ENCODE assay signal across 8 cellular contexts in genomic region chr2:112881217-112882000, GRCh38. TPM values are rescaled to one million over a fixed set of nuclear protein-coding genes. Genes with fewer than 3 reads are reported as not detected.
DNase-seq lines count a peak whose midpoint lies in the region; ATAC-seq, FAIRE-seq and TF ChIP-seq lines count a peak whose summit lies in the region.

No MANE protein-coding gene starts in this region.

- peak; percentile 54 for ATAC-seq in GM18858 (IDR thresholded peaks at IDR 0.05; ENCODE audit: unreplicated experiment)
- ATAC-seq in HG03064 (IDR thresholded peaks at IDR 0.05; ENCODE audit: low read depth, unreplicated experiment) = peak; percentile 64
- peak; percentile 60 for ATAC-seq in stimulated activated naive CD8-positive, alpha-beta T cell treated with anti-CD3 and anti-CD28 coated beads, Interleukin-15, amount 100 ng/mL, for 72 hours
- ATAC-seq in effector memory CD8-positive, alpha-beta T cell (replicated peaks) = no peak

- no peaks in the 10 kb centered on the region for H3K9me3 Mint-ChIP-seq in stimulated activated naive CD8-positive, alpha-beta T cell treated with anti-CD3 and anti-CD28 coated beads, Interleukin-15, amount 100 ng/mL, for 72 hours
- no peaks in the 10 kb centered on the region for H3K9me3 Mint-ChIP-seq in effector memory CD8-positive, alpha-beta T cell
- no peaks in the 10 kb centered on the region for H3K9me3 Mint-ChIP-seq in osteocyte (ENCODE audit: unreplicated experiment)

- H3K4me1 Mint-ChIP-seq in stimulated activated naive CD8-positive, alpha-beta T cell treated with anti-CD3 and anti-CD28 coated beads, Interleukin-15, amount 100 ng/mL, for 72 hours = peaks cover 39% of the 10 kb centered on the region
- peaks cover 7 to 8% of the 10 kb centered on the region in 2 donors for H3K4me1 Mint-ChIP-seq in effector memory CD8-positive, alpha-beta T cell (ENCODE audit: low read depth in 2 of 2)
- peaks cover 18% of the 10 kb centered on the region for H3K4me1 Mint-ChIP-seq in osteocyte (ENCODE audit: unreplicated experiment)

- no peaks in the 10 kb centered on the region for H3K36me3 Mint-ChIP-seq in effector memory CD8-positive, alpha-beta T cell (ENCODE audit: insufficient read depth)
- H3K36me3 Mint-ChIP-seq in osteocyte (ENCODE audit: unreplicated experiment) = no peaks in the 10 kb centered on the region

- no peak for TF ChIP-seq CTCF in osteocyte (IDR thresholded peaks at IDR 0.05)

- H3K27ac Mint-ChIP-seq in stimulated activated naive CD8-positive, alpha-beta T cell treated with anti-CD3 and anti-CD28 coated beads, Interleukin-15, amount 100 ng/mL, for 72 hours = peak overlapping the region in 1 of 2 donors; percentile 67
- no peak overlapping the region for H3K27ac Mint-ChIP-seq in effector memory CD8-positive, alpha-beta T cell
- H3K27ac Mint-ChIP-seq in osteocyte (ENCODE audit: unreplicated experiment) = no peak overlapping the region

- no peaks in the 10 kb centered on the region for H3K27me3 Mint-ChIP-seq in stimulated activated naive CD8-positive, alpha-beta T cell treated with anti-CD3 and anti-CD28 coated beads, Interleukin-15, amount 100 ng/mL, for 72 hours
- no peaks in the 10 kb centered on the region for H3K27me3 Mint-ChIP-seq in effector memory CD8-positive, alpha-beta T cell
- H3K27me3 Mint-ChIP-seq in osteocyte (ENCODE audit: unreplicated experiment) = no peaks in the 10 kb centered on the region

- no peak for FAIRE-seq in frontal cortex (lab: Jason Lieb, UNC)

- in situ Hi-C loops in SK-MEL-5 (cut with HindIII; ENCODE audit: low pct_unique_long_range_greater_than_20kb, low sequenced_read_pairs) = loop anchor here (25.0 kb wide), 1 partner anchor 119 kb away; the partner anchor contains the start of gene CKAP2L

- DNase-seq in AG20443 (ENCODE audit: low spot score) (peak; percentile 80), SK-MEL-5 (ENCODE audit: low read depth, low spot score) (peak; percentile 85), frontal cortex (ENCODE audit: low spot score in 2 of 2) (peak; percentile 14 to 51), osteocyte (ENCODE audit: extremely low spot score, unreplicated experiment) (no peak)
- peak in 1 of 2 donors; percentile 14 for DNase-seq in stimulated activated naive CD8-positive, alpha-beta T cell treated with anti-CD3 and anti-CD28 coated beads, Interleukin-15, amount 100 ng/mL, for 72 hours
- DNase-seq in effector memory CD8-positive, alpha-beta T cell = no peak

- peak overlapping the region in 1 of 2 donors; percentile 44 for H3K4me3 Mint-ChIP-seq in stimulated activated naive CD8-positive, alpha-beta T cell treated with anti-CD3 and anti-CD28 coated beads, Interleukin-15, amount 100 ng/mL, for 72 hours
- H3K4me3 Mint-ChIP-seq in effector memory CD8-positive, alpha-beta T cell = no peak overlapping the region
- no peak overlapping the region for H3K4me3 Mint-ChIP-seq in osteocyte (ENCODE audit: unreplicated experiment)

RNA-seq across cellular contexts. Expression of gene IL37, which starts 29.6 kb away (rescaled TPM):
- total RNA-seq in SK-MEL-5 (2014; rRNA removed; shearing (Covaris generic)) = not detected in 2 replicates
- not detected in 2 replicates for polyA plus RNA-seq in SK-MEL-5 (2015; cell fraction: cytosol; rRNA removed)
- polyA plus RNA-seq in SK-MEL-5 (2015; cell fraction: nucleus; rRNA removed) = not detected in 2 replicates
- total RNA-seq in frontal cortex = not detected
- not detected in 2 replicates for total RNA-seq in osteocyte

RNA-seq across cellular contexts. Expression of gene IL1B, which starts 44.8 kb away (rescaled TPM):
- 0.69 TPM in 1 of 2 replicates, not detected in the other for total RNA-seq in SK-MEL-5 (2014; rRNA removed; shearing (Covaris generic))
- polyA plus RNA-seq in SK-MEL-5 (2015; cell fraction: cytosol; rRNA removed) = 3.1 and 3.8 TPM in 2 replicates
- polyA plus RNA-seq in SK-MEL-5 (2015; cell fraction: nucleus; rRNA removed) = 1.7 and 2.5 TPM in 2 replicates
- total RNA-seq in frontal cortex (0.41 TPM), osteocyte (not detected in 2 replicates)

Comparison
In these comparisons a context has a peak if more than half of its experiments do, and no peak if none do; other contexts are left out.
1. DNase-seq: peak in AG20443 (single experiment), SK-MEL-5 (single experiment) and frontal cortex (2 of 2); none in effector memory CD8-positive, alpha-beta T cell (0 of 3) and osteocyte (single experiment).